ENCODE assay signal across 19 cellular contexts in genomic region chr5:74262810-74263209, GRCh38.
"Had no signal": no experiment of that assay in that cellular context is flagged by ENCODE, and none has a peak within 500 bp of the region (broad histone marks: within the 10 kb centered on the region; RNA-seq: fewer than 3 reads in every experiment).

No MANE protein-coding gene starts in this region.

- H3K4me3 ChIP-seq: adrenal gland, colonic mucosa, heart left ventricle, pancreas, upper lobe of left lung had no signal

- H3K36me3 ChIP-seq: adrenal gland, colonic mucosa, heart left ventricle, pancreas, upper lobe of left lung, WERI-Rb-1 had no signal

- H3K27me3 Mint-ChIP-seq: activated naive CD4-positive, alpha-beta T cell treated with anti-CD3 and anti-CD28 coated beads, Interleukin-2, amount 50 U/mL, for 24 hours; stimulated activated naive CD8-positive, alpha-beta T cell treated with anti-CD3 and anti-CD28 coated beads, Interleukin-15, amount 100 ng/mL, for 72 hours had no signal

- ATAC-seq: activated CD4-positive, alpha-beta T cell treated with anti-CD3 and anti-CD28 coated beads for 36 hours; activated T-cell treated with anti-CD3 and anti-CD28 coated beads, Interleukin-2, amount 50 U/mL, for 4 hours; heart left ventricle; SK-N-SH treated with all-trans-retinoic acid at 6 μM for 48 hours; stimulated activated naive CD8-positive, alpha-beta T cell treated with anti-CD3 and anti-CD28 coated beads, Interleukin-15, amount 100 ng/mL, for 72 hours had no signal

- H3K4me3 Mint-ChIP-seq: activated CD4-positive, alpha-beta memory T cell treated with anti-CD3 and anti-CD28 coated beads, Interleukin-2, amount 10 ng/mL, durations not matched to agents 7 days and 5 days; activated CD4-positive, alpha-beta T cell treated with anti-CD3 and anti-CD28 coated beads for 36 hours; activated naive CD4-positive, alpha-beta T cell treated with anti-CD3 and anti-CD28 coated beads, Interleukin-2, amount 50 U/mL, for 24 hours; activated T-cell treated with anti-CD3 and anti-CD28 coated beads, Interleukin-2, amount 50 U/mL, for 4 hours; stimulated activated naive CD8-positive, alpha-beta T cell treated with anti-CD3 and anti-CD28 coated beads, Interleukin-15, amount 100 ng/mL, for 72 hours had no signal

- DNase-seq: activated CD4-positive, alpha-beta memory T cell treated with anti-CD3 and anti-CD28 coated beads, Interleukin-2, amount 10 ng/mL, durations not matched to agents 7 days and 5 days; activated CD4-positive, alpha-beta T cell treated with anti-CD3 and anti-CD28 coated beads for 36 hours; activated effector memory CD4-positive, alpha-beta T cell treated with Interleukin-2 at 50 U/mL for 16 hours; activated T-cell treated with anti-CD3 and anti-CD28 coated beads, Interleukin-2, amount 50 U/mL, for 4 hours; adrenal gland; caudate nucleus; colonic mucosa; foreskin melanocyte; heart left ventricle; pancreas; retina; stimulated activated CD4-positive, alpha-beta T cell treated with anti-CD3 and anti-CD28 coated beads, Interleukin-15, amount 100 ng/mL, for 24 hours; stimulated activated CD4-positive, alpha-beta T cell treated with anti-CD3 and anti-CD28 coated beads, Interleukin-4, amount 100 ng/mL, for 1 hour; stimulated activated naive CD8-positive, alpha-beta T cell treated with anti-CD3 and anti-CD28 coated beads, Interleukin-15, amount 100 ng/mL, for 72 hours; upper lobe of left lung; WERI-Rb-1 had no signal

- H3K4me1 Mint-ChIP-seq: activated CD4-positive, alpha-beta memory T cell treated with anti-CD3 and anti-CD28 coated beads, Interleukin-2, amount 10 ng/mL, durations not matched to agents 7 days and 5 days; activated CD4-positive, alpha-beta T cell treated with anti-CD3 and anti-CD28 coated beads for 36 hours; activated naive CD4-positive, alpha-beta T cell treated with anti-CD3 and anti-CD28 coated beads, Interleukin-2, amount 50 U/mL, for 24 hours; stimulated activated naive CD8-positive, alpha-beta T cell treated with anti-CD3 and anti-CD28 coated beads, Interleukin-15, amount 100 ng/mL, for 72 hours had no signal

- H3K36me3 Mint-ChIP-seq: activated naive CD4-positive, alpha-beta T cell treated with anti-CD3 and anti-CD28 coated beads, Interleukin-2, amount 50 U/mL, for 24 hours had no signal

- FAIRE-seq: endothelial cell of umbilical vein, pancreas had no signal

- H3K9me3 ChIP-seq: adrenal gland, colonic mucosa, heart left ventricle, pancreas, upper lobe of left lung had no signal

- H3K9me3 Mint-ChIP-seq: activated CD4-positive, alpha-beta memory T cell treated with anti-CD3 and anti-CD28 coated beads, Interleukin-2, amount 10 ng/mL, durations not matched to agents 7 days and 5 days; activated naive CD4-positive, alpha-beta T cell treated with anti-CD3 and anti-CD28 coated beads, Interleukin-2, amount 50 U/mL, for 24 hours; activated T-cell treated with anti-CD3 and anti-CD28 coated beads, Interleukin-2, amount 50 U/mL, for 4 hours; stimulated activated naive CD8-positive, alpha-beta T cell treated with anti-CD3 and anti-CD28 coated beads, Interleukin-15, amount 100 ng/mL, for 72 hours had no signal

- H3K27ac ChIP-seq: adrenal gland, colonic mucosa, heart left ventricle, pancreas, upper lobe of left lung, WERI-Rb-1 had no signal

- H3K27ac Mint-ChIP-seq: activated CD4-positive, alpha-beta memory T cell treated with anti-CD3 and anti-CD28 coated beads, Interleukin-2, amount 10 ng/mL, durations not matched to agents 7 days and 5 days; activated CD4-positive, alpha-beta T cell treated with anti-CD3 and anti-CD28 coated beads for 36 hours; activated naive CD4-positive, alpha-beta T cell treated with anti-CD3 and anti-CD28 coated beads, Interleukin-2, amount 50 U/mL, for 24 hours; stimulated activated naive CD8-positive, alpha-beta T cell treated with anti-CD3 and anti-CD28 coated beads, Interleukin-15, amount 100 ng/mL, for 72 hours had no signal

- H3K27me3 ChIP-seq: adrenal gland, colonic mucosa, heart left ventricle, pancreas, upper lobe of left lung had no signal

- H3K4me1 ChIP-seq: adrenal gland, colonic mucosa had no signal
